ENCODE assay signal across 2 cellular contexts in the genomic region with DNA sequence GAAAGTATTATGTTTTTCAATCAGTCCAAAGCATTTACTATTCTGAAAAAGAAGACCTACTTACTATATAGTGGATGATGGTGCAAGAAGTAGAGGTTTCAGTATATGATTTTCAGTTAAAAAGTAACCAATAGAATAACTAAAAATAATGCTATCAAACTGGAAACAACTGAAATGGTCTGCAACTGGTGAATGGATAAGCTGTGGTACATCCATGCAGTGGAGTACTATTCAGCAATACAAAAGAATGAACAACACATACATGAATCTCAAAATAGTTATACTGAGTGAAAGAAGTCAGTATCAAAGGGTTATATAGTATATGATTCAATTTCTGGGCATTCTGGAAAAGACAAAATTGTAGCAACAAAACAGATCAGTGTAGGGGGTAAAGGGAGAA.
TF ChIP-seq lines count a peak whose summit lies in the region.

No MANE protein-coding gene starts in this region.

TF ChIP-seq in A549, 52 proteins besides CTCF, POLR2A, EP300 and RAD21:
- TF ChIP-seq ESRRA (IDR thresholded peaks at IDR 0.05; ENCODE audit: borderline replicate concordance, low read length) (no peak), EHF (CRISPR knock-in tag; IDR thresholded peaks at IDR 0.05) (no peak), POLR2AphosphoS2 (conservative IDR thresholded peaks at IDR 0.05; ENCODE audit: low read length) (no peak), RARB (CRISPR knock-in tag; IDR thresholded peaks at IDR 0.05) (no peak), RCOR1 (IDR thresholded peaks at IDR 0.05; ENCODE audit: low read depth, low read length) (no peak), HDAC2 (IDR thresholded peaks at IDR 0.05) (no peak), HOXB5 (CRISPR knock-in tag; IDR thresholded peaks at IDR 0.05) (no peak), PHF8 (IDR thresholded peaks at IDR 0.05; ENCODE audit: borderline replicate concordance, low read depth) (no peak), CHD4 (IDR thresholded peaks at IDR 0.05; ENCODE audit: borderline replicate concordance) (no peak), SMC3 (IDR thresholded peaks at IDR 0.05) (no peak), TP53 (CRISPR knock-in tag; IDR thresholded peaks at IDR 0.05) (no peak), KDM1A (IDR thresholded peaks at IDR 0.05; ENCODE audit: low read depth) (no peak), HOXA7 (CRISPR knock-in tag; IDR thresholded peaks at IDR 0.05) (no peak), JUNB (IDR thresholded peaks at IDR 0.05) (no peak)
- TF ChIP-seq, protein P1, sequence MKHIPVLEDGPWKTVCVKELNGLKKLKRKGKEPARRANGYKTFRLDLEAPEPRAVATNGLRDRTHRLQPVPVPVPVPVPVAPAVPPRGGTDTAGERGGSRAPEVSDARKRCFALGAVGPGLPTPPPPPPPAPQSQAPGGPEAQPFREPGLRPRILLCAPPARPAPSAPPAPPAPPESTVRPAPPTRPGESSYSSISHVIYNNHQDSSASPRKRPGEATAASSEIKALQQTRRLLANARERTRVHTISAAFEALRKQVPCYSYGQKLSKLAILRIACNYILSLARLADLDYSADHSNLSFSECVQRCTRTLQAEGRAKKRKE (CRISPR knock-in tag; IDR thresholded peaks at IDR 0.05; ENCODE audit: low read depth), result no peak
- TF ChIP-seq, protein P2, sequence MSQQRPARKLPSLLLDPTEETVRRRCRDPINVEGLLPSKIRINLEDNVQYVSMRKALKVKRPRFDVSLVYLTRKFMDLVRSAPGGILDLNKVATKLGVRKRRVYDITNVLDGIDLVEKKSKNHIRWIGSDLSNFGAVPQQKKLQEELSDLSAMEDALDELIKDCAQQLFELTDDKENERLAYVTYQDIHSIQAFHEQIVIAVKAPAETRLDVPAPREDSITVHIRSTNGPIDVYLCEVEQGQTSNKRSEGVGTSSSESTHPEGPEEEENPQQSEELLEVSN (IDR thresholded peaks at IDR 0.05; ENCODE audit: borderline replicate concordance, low read depth), result no peak

TF ChIP-seq in K562, 482 proteins besides CTCF, POLR2A, EP300 and RAD21:
- TF ChIP-seq YBX1 (IDR thresholded peaks at IDR 0.05) (no peak), ZNF239 (CRISPR knock-in tag; IDR thresholded peaks at IDR 0.05) (no peak), ZNF146 (CRISPR knock-in tag; IDR thresholded peaks at IDR 0.05; ENCODE audit: unreplicated experiment) (peak; percentile 45), CREB1 (IDR thresholded peaks at IDR 0.05) (no peak), CREB1 (CRISPR knock-in tag; IDR thresholded peaks at IDR 0.05) (no peak), LCOR (CRISPR knock-in tag; IDR thresholded peaks at IDR 0.05) (no peak), HDAC6 (IDR thresholded peaks at IDR 0.05; ENCODE audit: low read depth, low read length) (no peak)
